Comparison of ENCODE assay signal across 1 cellular context in genomic region chr4:94447754-94448411, GRCh38.
A peak's percentile ranks its signal among the peaks of the same experiment; 100 is the strongest.
TF ChIP-seq lines count a peak whose summit lies in the region.

No MANE protein-coding gene starts in this region.

TF ChIP-seq in HEK293, 187 proteins besides CTCF, POLR2A, EP300 and RAD21 (continued from another document):
- TF ChIP-seq, protein P1, sequence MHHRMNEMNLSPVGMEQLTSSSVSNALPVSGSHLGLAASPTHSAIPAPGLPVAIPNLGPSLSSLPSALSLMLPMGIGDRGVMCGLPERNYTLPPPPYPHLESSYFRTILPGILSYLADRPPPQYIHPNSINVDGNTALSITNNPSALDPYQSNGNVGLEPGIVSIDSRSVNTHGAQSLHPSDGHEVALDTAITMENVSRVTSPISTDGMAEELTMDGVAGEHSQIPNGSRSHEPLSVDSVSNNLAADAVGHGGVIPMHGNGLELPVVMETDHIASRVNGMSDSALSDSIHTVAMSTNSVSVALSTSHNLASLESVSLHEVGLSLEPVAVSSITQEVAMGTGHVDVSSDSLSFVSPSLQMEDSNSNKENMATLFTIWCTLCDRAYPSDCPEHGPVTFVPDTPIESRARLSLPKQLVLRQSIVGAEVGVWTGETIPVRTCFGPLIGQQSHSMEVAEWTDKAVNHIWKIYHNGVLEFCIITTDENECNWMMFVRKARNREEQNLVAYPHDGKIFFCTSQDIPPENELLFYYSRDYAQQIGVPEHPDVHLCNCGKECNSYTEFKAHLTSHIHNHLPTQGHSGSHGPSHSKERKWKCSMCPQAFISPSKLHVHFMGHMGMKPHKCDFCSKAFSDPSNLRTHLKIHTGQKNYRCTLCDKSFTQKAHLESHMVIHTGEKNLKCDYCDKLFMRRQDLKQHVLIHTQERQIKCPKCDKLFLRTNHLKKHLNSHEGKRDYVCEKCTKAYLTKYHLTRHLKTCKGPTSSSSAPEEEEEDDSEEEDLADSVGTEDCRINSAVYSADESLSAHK (tag by site-specific recombination; IDR thresholded peaks at IDR 0.05): peak; percentile 75
